Comparison of ENCODE assay signal across 18 cellular contexts in genomic region chr2:207219036-207219435, GRCh38. TPM values are rescaled to one million over a fixed set of nuclear protein-coding genes. Genes with fewer than 3 reads are reported as not detected.
DNase-seq lines count a peak whose midpoint lies in the region; ATAC-seq and TF ChIP-seq lines count a peak whose summit lies in the region.
"Had no signal": no experiment of that assay in that cellular context is flagged by ENCODE, and none has a peak within 500 bp of the region (broad histone marks: within the 10 kb centered on the region; RNA-seq: fewer than 3 reads in every experiment).

No MANE protein-coding gene starts in this region.

- H3K27me3 Mint-ChIP-seq in HFFc6 (ENCODE audit: insufficient read depth): no peaks in the 10 kb centered on the region
- H3K27me3 Mint-ChIP-seq in endodermal cell (ENCODE audit: insufficient read depth): no peaks in the 10 kb centered on the region
- peaks cover 3% of the 10 kb centered on the region for H3K27me3 Mint-ChIP-seq in progenitor cell of endocrine pancreas
- peaks cover 7% of the 10 kb centered on the region for H3K27me3 Mint-ChIP-seq in activated T-cell treated with anti-CD3 and anti-CD28 coated beads, Interleukin-2, amount 50 U/mL, for 4 hours (ENCODE audit: low read depth)

- DNase-seq in HFFc6 (no peak), NCI-H2171 treated with DMSO at 0.1 percent for 48 hours (lab: John Stamatoyannopoulos, UW) (peak; percentile 64), endodermal cell (no peak), progenitor cell of endocrine pancreas (ENCODE audit: low spot score, unreplicated experiment) (no peak), HuH-7.5 (ENCODE audit: low spot score) (no peak)
- no peak for DNase-seq in activated T-cell treated with anti-CD3 and anti-CD28 coated beads, Interleukin-2, amount 50 U/mL, for 4 hours
- DNase-seq: CD8-positive, alpha-beta memory T cell; DMS79 treated with DMSO at 0.1 percent for 48 hours; H9; Kasumi-1; NCI-H1048; NCI-H1436; NCI-H2029 treated with DMSO at 0.1 percent for 48 hours; NCI-H510A treated with DMSO at 0.1 percent for 48 hours had no signal

- ATAC-seq in GM21526 (IDR thresholded peaks at IDR 0.05; ENCODE audit: low FRiP score, unreplicated experiment): no peak
- ATAC-seq in activated T-cell treated with anti-CD3 and anti-CD28 coated beads, Interleukin-2, amount 50 U/mL, for 4 hours: no peak
- ATAC-seq: Panc1 had no signal

- H3K4me1 Mint-ChIP-seq in HFFc6 (ENCODE audit: low read depth) (peaks cover 26% of the 10 kb centered on the region), endodermal cell (peaks cover 36% of the 10 kb centered on the region), progenitor cell of endocrine pancreas (ENCODE audit: low read depth) (peaks cover 14% of the 10 kb centered on the region)
- H3K4me1 Mint-ChIP-seq in activated T-cell treated with anti-CD3 and anti-CD28 coated beads, Interleukin-2, amount 50 U/mL, for 4 hours (ENCODE audit: low read depth): peaks cover 7% of the 10 kb centered on the region
- H3K4me1 Mint-ChIP-seq: CD8-positive, alpha-beta memory T cell had no signal

- 70 to 100% methylated on average over 2 of the region's 2 CpGs for WGBS in endodermal cell (ENCODE audit: insufficient coverage in 1 of 2, insufficient read length in 1 of 2), 2 experiments

- no peaks in the 10 kb centered on the region for H3K36me3 Mint-ChIP-seq in HFFc6 (ENCODE audit: low read depth)
- no peaks in the 10 kb centered on the region for H3K36me3 Mint-ChIP-seq in endodermal cell (ENCODE audit: low read depth)
- no peaks in the 10 kb centered on the region for H3K36me3 Mint-ChIP-seq in progenitor cell of endocrine pancreas (ENCODE audit: insufficient read depth)
- H3K36me3 Mint-ChIP-seq in activated T-cell treated with anti-CD3 and anti-CD28 coated beads, Interleukin-2, amount 50 U/mL, for 4 hours (ENCODE audit: insufficient read depth): no peaks in the 10 kb centered on the region
- H3K36me3 Mint-ChIP-seq: CD8-positive, alpha-beta memory T cell had no signal

- H3K27me3 ChIP-seq in endodermal cell (ENCODE audit: control insufficient read depth, insufficient read depth, low read length, poor library complexity, severe bottlenecking): no peaks in the 10 kb centered on the region
- H3K27me3 ChIP-seq: MG63 had no signal

- H3K9me3 Mint-ChIP-seq in HFFc6: no peaks in the 10 kb centered on the region
- no peaks in the 10 kb centered on the region for H3K9me3 Mint-ChIP-seq in endodermal cell
- no peaks in the 10 kb centered on the region for H3K9me3 Mint-ChIP-seq in progenitor cell of endocrine pancreas (ENCODE audit: low read depth)
- H3K9me3 Mint-ChIP-seq in activated T-cell treated with anti-CD3 and anti-CD28 coated beads, Interleukin-2, amount 50 U/mL, for 4 hours: no peaks in the 10 kb centered on the region
- H3K9me3 Mint-ChIP-seq: H9 had no signal

- H3K9me3 ChIP-seq in endodermal cell (ENCODE audit: control insufficient read depth, low read length): no peaks in the 10 kb centered on the region
- H3K9me3 ChIP-seq: MG63 had no signal

- H3K27ac ChIP-seq in endodermal cell (ENCODE audit: low read depth, low read length): peak overlapping the region; percentile 54

- no peaks in the 10 kb centered on the region for H3K36me3 ChIP-seq in endodermal cell (ENCODE audit: control insufficient read depth, insufficient read depth, low read length)
- H3K36me3 ChIP-seq: MG63 had no signal

- TF ChIP-seq CTCF in HFFc6 (IDR thresholded peaks at IDR 0.05) (no peak), endodermal cell (conservative IDR thresholded peaks at IDR 0.05) (no peak), progenitor cell of endocrine pancreas (IDR thresholded peaks at IDR 0.05; ENCODE audit: unreplicated experiment) (no peak)

- peaks cover 8% of the 10 kb centered on the region for H3K4me1 ChIP-seq in endodermal cell (ENCODE audit: control insufficient read depth, insufficient read depth, low read length)

- H3K9ac ChIP-seq in endodermal cell (ENCODE audit: extremely low read depth, low read length, poor library complexity, severe bottlenecking): no peak overlapping the region

- H3K4me3 Mint-ChIP-seq in HFFc6 (no peak overlapping the region), endodermal cell (no peak overlapping the region), progenitor cell of endocrine pancreas (ENCODE audit: low read depth) (no peak overlapping the region)
- H3K4me3 Mint-ChIP-seq in activated T-cell treated with anti-CD3 and anti-CD28 coated beads, Interleukin-2, amount 50 U/mL, for 4 hours: no peak overlapping the region
- H3K4me3 Mint-ChIP-seq: CD8-positive, alpha-beta memory T cell; H9; IgD-negative memory B cell had no signal

- peak overlapping the region; percentile 54 for H3K27ac Mint-ChIP-seq in HFFc6
- H3K27ac Mint-ChIP-seq in endodermal cell: no peak overlapping the region
- H3K27ac Mint-ChIP-seq in progenitor cell of endocrine pancreas: peak overlapping the region; percentile 17
- H3K27ac Mint-ChIP-seq: H9, IgD-negative memory B cell had no signal

- H3K4me3 ChIP-seq in endodermal cell (ENCODE audit: low read length): no peak overlapping the region
- H3K4me3 ChIP-seq: MG63 had no signal

RNA-seq across cellular contexts. Expression of gene KLF7, which starts 53.3 kb away (rescaled TPM):
- total RNA-seq in HFFc6 (2021; fragmentation: NEBNext Ultra II Directional; extraction: Animal tissue kit (Norgen Biotek cat#: 25700)): 10 to 100 TPM; 29.4 to 45.0 (median 34.0) TPM
- total RNA-seq in endodermal cell (10 to 100 TPM; 27.4 to 27.8 TPM), progenitor cell of endocrine pancreas (26.6 and 27.1 TPM in 2 replicates)
- 23.3 TPM for polyA plus RNA-seq in endodermal cell (2013, experiment 1 of 2)
- polyA plus RNA-seq in endodermal cell (2013, experiment 2 of 2): 22.4 TPM
- 10 to 100 TPM in 2 of 3 donors, 1 to 10 TPM in 1; 5.9 to 14.3 (median 13.4) TPM for total RNA-seq in activated T-cell treated with anti-CD3 and anti-CD28 coated beads, Interleukin-2, amount 50 U/mL, for 4 hours
